Comparison of ENCODE assay signal across 8 cellular contexts in the genomic region with DNA sequence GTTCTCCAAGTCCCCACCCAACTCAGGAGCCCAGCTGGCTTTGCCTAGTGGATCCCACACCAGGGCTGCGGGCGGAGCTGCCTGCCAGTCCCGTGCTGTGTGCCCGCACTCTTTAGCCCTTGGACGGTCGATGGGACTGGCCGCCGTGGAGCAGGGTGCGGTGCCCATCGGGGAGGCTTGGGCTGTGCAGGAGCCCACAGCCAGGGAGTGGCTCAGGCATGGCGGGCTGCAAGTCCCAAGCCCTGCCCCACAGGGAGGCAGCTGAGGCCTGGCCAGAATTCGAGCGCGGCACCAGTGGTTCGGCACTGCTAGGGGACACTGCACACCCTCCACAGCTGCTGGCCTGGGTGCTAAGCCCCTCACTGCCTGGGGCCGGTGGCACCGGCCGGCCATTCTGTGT.
"Had no signal": no experiment of that assay in that cellular context is flagged by ENCODE, and none has a peak within 500 bp of the region (broad histone marks: within the 10 kb centered on the region; RNA-seq: fewer than 3 reads in every experiment).

No MANE protein-coding gene starts in this region.

- H3K4me3 Mint-ChIP-seq: GM23338, H9 had no signal

- DNase-seq: H9, HCEC 1CT, IMR-90 had no signal

- ATAC-seq: GM23338, K562 had no signal

- H2AFZ ChIP-seq: GM23338 had no signal

- H3K27ac Mint-ChIP-seq: GM23338, H9 had no signal

- H3K4me1 Mint-ChIP-seq: GM23338, H9 had no signal

- H3K4me2 ChIP-seq: GM23338 had no signal

- FAIRE-seq: H1, H54, HTR-8/SVneo, K562 had no signal

- H3K4me3 ChIP-seq: GM23338, K562 had no signal
